ENCODE assay signal across 12 cellular contexts in the genomic region with DNA sequence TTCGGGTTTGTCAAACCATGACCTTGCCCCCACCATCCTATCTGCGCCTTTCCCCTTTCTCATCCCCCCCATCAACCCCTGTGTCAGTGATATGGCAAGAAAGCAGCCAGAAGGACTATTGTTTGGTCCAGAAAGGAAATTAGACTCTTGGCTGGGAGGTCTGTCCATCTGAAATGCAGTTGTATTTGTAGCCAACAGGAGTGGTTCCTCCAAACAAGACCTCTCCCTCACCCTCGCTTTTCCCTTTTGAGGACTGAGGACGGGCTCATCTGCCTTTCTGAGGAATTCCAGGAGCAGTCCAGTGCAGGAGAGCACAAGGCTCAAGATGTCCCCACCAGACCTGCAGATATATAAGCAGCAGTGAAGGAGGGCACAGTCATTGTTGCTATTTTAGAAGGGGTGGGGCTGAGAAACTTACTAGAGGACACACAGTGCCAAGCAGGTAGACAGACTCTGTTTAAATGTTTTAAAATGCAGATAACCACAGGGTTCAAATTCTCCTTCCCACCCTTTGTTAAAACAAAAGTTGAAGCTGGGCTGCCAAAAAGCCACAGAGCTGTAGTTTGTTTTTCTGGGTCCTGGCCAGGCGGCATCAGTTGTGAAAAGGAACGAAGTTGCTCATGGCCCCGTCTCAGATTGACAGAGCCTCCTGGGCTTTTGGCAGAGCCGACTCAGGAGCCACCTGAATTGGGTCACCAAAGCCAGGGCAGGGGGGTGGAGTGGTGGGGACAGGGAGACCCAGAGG. TPM values are rescaled to one million over a fixed set of nuclear protein-coding genes. Genes with fewer than 3 reads are reported as not detected.
DNase-seq lines count a peak whose midpoint lies in the region; ATAC-seq and TF ChIP-seq lines count a peak whose summit lies in the region.
"Had no signal": no experiment of that assay in that cellular context is flagged by ENCODE, and none has a peak within 500 bp of the region (broad histone marks: within the 10 kb centered on the region; RNA-seq: fewer than 3 reads in every experiment).

No MANE protein-coding gene starts in this region.

- no peak overlapping the region for H3K4me3 Mint-ChIP-seq in activated naive CD4-positive, alpha-beta T cell treated with anti-CD3 and anti-CD28 coated beads, Interleukin-2, amount 50 U/mL, for 24 hours
- no peak overlapping the region for H3K4me3 Mint-ChIP-seq in activated naive CD4-positive, alpha-beta T cell treated with anti-CD3 and anti-CD28 coated beads for 36 hours
- H3K4me3 Mint-ChIP-seq in nephron = peak overlapping the region in 1 of 3 experiments; percentile 42
- H3K4me3 Mint-ChIP-seq in activated T-helper 2 cell treated with anti-CD3 and anti-CD28 coated beads, Interferon-gamma antibody, Interleukin-2, Interleukin-4, amounts not matched to agents 10 μg/mL and 5 μg/mL and 100 μg/mL, durations not matched to agents 14 hours and 24 hours and 36 hours (ENCODE audit: low read depth) = no peak overlapping the region

- no peak for TF ChIP-seq POLR2A in esophagus squamous epithelium (IDR thresholded peaks at IDR 0.05)
- TF ChIP-seq POLR2A in transverse colon (IDR thresholded peaks at IDR 0.05) = no peak

- peaks cover 15% of the 10 kb centered on the region for H3K36me3 Mint-ChIP-seq in activated naive CD4-positive, alpha-beta T cell treated with anti-CD3 and anti-CD28 coated beads, Interleukin-2, amount 50 U/mL, for 24 hours
- H3K36me3 Mint-ChIP-seq in activated naive CD4-positive, alpha-beta T cell treated with anti-CD3 and anti-CD28 coated beads for 36 hours (ENCODE audit: low read depth) = peaks cover 14% of the 10 kb centered on the region
- peaks cover 50% of the 10 kb centered on the region for H3K36me3 Mint-ChIP-seq in nephron (ENCODE audit: low read depth)
- peaks cover 37% of the 10 kb centered on the region for H3K36me3 Mint-ChIP-seq in activated T-helper 2 cell treated with anti-CD3 and anti-CD28 coated beads, Interferon-gamma antibody, Interleukin-2, Interleukin-4, amounts not matched to agents 10 μg/mL and 5 μg/mL and 100 μg/mL, durations not matched to agents 14 hours and 24 hours and 36 hours (ENCODE audit: low read depth)

- WGBS in esophagus squamous epithelium, 2 donors = 46 to 53% methylated on average over 6 to 8 of the region's 8 CpGs
- 69 to 94% methylated on average over 3 to 8 of the region's 8 CpGs for WGBS in transverse colon (ENCODE audit: low coverage in 1 of 2), 2 donors

- H3K9me3 Mint-ChIP-seq in activated naive CD4-positive, alpha-beta T cell treated with anti-CD3 and anti-CD28 coated beads, Interleukin-2, amount 50 U/mL, for 24 hours = no peaks in the 10 kb centered on the region
- H3K9me3 Mint-ChIP-seq in activated naive CD4-positive, alpha-beta T cell treated with anti-CD3 and anti-CD28 coated beads for 36 hours = no peaks in the 10 kb centered on the region
- H3K9me3 Mint-ChIP-seq in nephron = no peaks in the 10 kb centered on the region
- H3K9me3 Mint-ChIP-seq in activated T-helper 2 cell treated with anti-CD3 and anti-CD28 coated beads, Interferon-gamma antibody, Interleukin-2, Interleukin-4, amounts not matched to agents 10 μg/mL and 5 μg/mL and 100 μg/mL, durations not matched to agents 14 hours and 24 hours and 36 hours = peaks cover 3% of the 10 kb centered on the region

- peaks cover 64% of the 10 kb centered on the region for H3K4me1 Mint-ChIP-seq in activated naive CD4-positive, alpha-beta T cell treated with anti-CD3 and anti-CD28 coated beads, Interleukin-2, amount 50 U/mL, for 24 hours
- H3K4me1 Mint-ChIP-seq in activated naive CD4-positive, alpha-beta T cell treated with anti-CD3 and anti-CD28 coated beads for 36 hours (ENCODE audit: low read depth) = peaks cover 53% of the 10 kb centered on the region
- H3K4me1 Mint-ChIP-seq in nephron = peaks cover 68% of the 10 kb centered on the region
- H3K4me1 Mint-ChIP-seq in activated T-helper 2 cell treated with anti-CD3 and anti-CD28 coated beads, Interferon-gamma antibody, Interleukin-2, Interleukin-4, amounts not matched to agents 10 μg/mL and 5 μg/mL and 100 μg/mL, durations not matched to agents 14 hours and 24 hours and 36 hours (ENCODE audit: low read depth) = peaks cover 40% of the 10 kb centered on the region

- H3K4me1 ChIP-seq in esophagus squamous epithelium = peaks cover 24 to 88% (median 61%) of the 10 kb centered on the region in 3 donors
- H3K4me1 ChIP-seq in transverse colon = peaks cover 47 to 72% (median 52%) of the 10 kb centered on the region in 4 donors

- H3K27ac Mint-ChIP-seq in activated naive CD4-positive, alpha-beta T cell treated with anti-CD3 and anti-CD28 coated beads, Interleukin-2, amount 50 U/mL, for 24 hours = peak overlapping the region; percentile 27
- no peak overlapping the region for H3K27ac Mint-ChIP-seq in activated naive CD4-positive, alpha-beta T cell treated with anti-CD3 and anti-CD28 coated beads for 36 hours
- peak overlapping the region; percentile 31 to 97 (median 83) for H3K27ac Mint-ChIP-seq in nephron
- H3K27ac Mint-ChIP-seq in activated T-helper 2 cell treated with anti-CD3 and anti-CD28 coated beads, Interferon-gamma antibody, Interleukin-2, Interleukin-4, amounts not matched to agents 10 μg/mL and 5 μg/mL and 100 μg/mL, durations not matched to agents 14 hours and 24 hours and 36 hours = no peak overlapping the region

- H3K9me3 ChIP-seq in esophagus squamous epithelium (no peaks in the 10 kb centered on the region), transverse colon (no peaks in the 10 kb centered on the region)

- intact Hi-C loops in activated naive CD4-positive, alpha-beta T cell treated with anti-CD3 and anti-CD28 coated beads for 36 hours (cut with micrococcal nuclease) = no loop called here
- intact Hi-C loops in esophagus squamous epithelium (cut with DNase I) = loop anchor here (10.0 kb wide), 1 partner anchor 45 kb away; no protein-coding TSS in a partner anchor
- intact Hi-C loops in transverse colon (cut with DNase I; ENCODE audit: low total_unique reads) = no loop called here
- intact Hi-C loops in activated T-helper 2 cell treated with anti-CD3 and anti-CD28 coated beads, Interferon-gamma antibody, Interleukin-2, Interleukin-4, amounts not matched to agents 10 μg/mL and 5 μg/mL and 100 μg/mL, durations not matched to agents 14 hours and 24 hours and 36 hours (cut with micrococcal nuclease) = no loop called here

- in situ Hi-C loops in transverse colon (cut with MboI; ENCODE audit: low pct_ligation_motif_present in 1 of 4, low pct_unique_long_range_greater_than_20kb in 1 of 4, low sequenced_read_pairs in 3 of 4) = no loop called here

- H3K27me3 Mint-ChIP-seq in activated naive CD4-positive, alpha-beta T cell treated with anti-CD3 and anti-CD28 coated beads, Interleukin-2, amount 50 U/mL, for 24 hours = no peaks in the 10 kb centered on the region
- H3K27me3 Mint-ChIP-seq in activated naive CD4-positive, alpha-beta T cell treated with anti-CD3 and anti-CD28 coated beads for 36 hours (ENCODE audit: low read depth) = no peaks in the 10 kb centered on the region
- H3K27me3 Mint-ChIP-seq in nephron (ENCODE audit: low read depth) = peaks cover 3% of the 10 kb centered on the region
- H3K27me3 Mint-ChIP-seq in activated T-helper 2 cell treated with anti-CD3 and anti-CD28 coated beads, Interferon-gamma antibody, Interleukin-2, Interleukin-4, amounts not matched to agents 10 μg/mL and 5 μg/mL and 100 μg/mL, durations not matched to agents 14 hours and 24 hours and 36 hours (ENCODE audit: low read depth) = no peaks in the 10 kb centered on the region

- TF ChIP-seq CTCF in esophagus squamous epithelium (IDR thresholded peaks at IDR 0.05) (no peak), nephron (IDR thresholded peaks at IDR 0.05; ENCODE audit: unreplicated experiment in 3 of 3) (no peak), transverse colon (IDR thresholded peaks at IDR 0.05) (no peak)

- H3K27me3 ChIP-seq in esophagus squamous epithelium (no peaks in the 10 kb centered on the region), transverse colon (no peaks in the 10 kb centered on the region)

- H3K4me3 ChIP-seq in esophagus squamous epithelium = no peak overlapping the region
- no peak overlapping the region for H3K4me3 ChIP-seq in transverse colon

- no peak for ATAC-seq in GM19452 (IDR thresholded peaks at IDR 0.05; ENCODE audit: unreplicated experiment)

- no peak for TF ChIP-seq EP300 in transverse colon (IDR thresholded peaks at IDR 0.05; ENCODE audit: low read depth)

- H3K36me3 ChIP-seq in esophagus squamous epithelium (peaks cover 0 to 67% (median 5%) of the 10 kb centered on the region in 3 donors), transverse colon (peaks cover 0 to 18% (median 6%) of the 10 kb centered on the region in 4 donors)

- CTCF ChIA-PET in activated naive CD4-positive, alpha-beta T cell treated with anti-CD3 and anti-CD28 coated beads for 36 hours (lab: Charles Lee) = no interaction called here

- DNase-seq in activated naive CD4-positive, alpha-beta T cell treated with anti-CD3 and anti-CD28 coated beads for 36 hours = no peak
- DNase-seq in esophagus squamous epithelium (lab: John Stamatoyannopoulos, UW) (no peak), transverse colon (no peak), putamen (ENCODE audit: low spot score) (no peak)
- DNase-seq in activated T-helper 2 cell treated with anti-CD3 and anti-CD28 coated beads, Interferon-gamma antibody, Interleukin-2, Interleukin-4, amounts not matched to agents 10 μg/mL and 5 μg/mL and 100 μg/mL, durations not matched to agents 14 hours and 24 hours and 36 hours (ENCODE audit: low spot score) = no peak
- DNase-seq: DMS79; effector memory CD4-positive, alpha-beta T cell; NCI-H2081 had no signal

- H3K27ac ChIP-seq in esophagus squamous epithelium = peak overlapping the region; percentile 57 to 79 (median 74)
- H3K27ac ChIP-seq in transverse colon = peak overlapping the region; percentile 58 to 84 (median 74)

RNA-seq across cellular contexts. Expression of gene CYP17A1, which starts 37.4 kb away (rescaled TPM):
- not detected for total RNA-seq in activated naive CD4-positive, alpha-beta T cell treated with anti-CD3 and anti-CD28 coated beads for 36 hours
- total RNA-seq in esophagus squamous epithelium (not detected), transverse colon (10 to 100 TPM in 1 of 4 donors, not detected in 3; 13.3 TPM)
- total RNA-seq in activated T-helper 2 cell treated with anti-CD3 and anti-CD28 coated beads, Interferon-gamma antibody, Interleukin-2, Interleukin-4, amounts not matched to agents 10 μg/mL and 5 μg/mL and 100 μg/mL, durations not matched to agents 14 hours and 24 hours and 36 hours = not detected in 2 replicates
- total RNA-seq: A673 had no signal

RNA-seq across cellular contexts. Expression of gene BORCS7, which starts 54.2 kb away (rescaled TPM):
- total RNA-seq in activated naive CD4-positive, alpha-beta T cell treated with anti-CD3 and anti-CD28 coated beads for 36 hours = 1 to 10 TPM; 5.6 to 5.8 TPM
- total RNA-seq in esophagus squamous epithelium (10 to 100 TPM; 10.9 to 36.6 (median 19.7) TPM), transverse colon (10 to 100 TPM in 3 of 4 donors, 1 to 10 TPM in 1; 4.1 to 39.4 (median 32.5) TPM)
- total RNA-seq in activated T-helper 2 cell treated with anti-CD3 and anti-CD28 coated beads, Interferon-gamma antibody, Interleukin-2, Interleukin-4, amounts not matched to agents 10 μg/mL and 5 μg/mL and 100 μg/mL, durations not matched to agents 14 hours and 24 hours and 36 hours = 10.4 and 10.7 TPM in 2 replicates

RNA-seq across cellular contexts. Expression of gene WBP1L, which starts 56.1 kb away (rescaled TPM):
- total RNA-seq in activated naive CD4-positive, alpha-beta T cell treated with anti-CD3 and anti-CD28 coated beads for 36 hours = 10 to 100 TPM; 10.5 to 11.8 TPM
- total RNA-seq in esophagus squamous epithelium (10 to 100 TPM; 40.6 to 61.4 (median 49.1) TPM), transverse colon (100 to 1,000 TPM in 2 of 4 donors, 10 to 100 TPM in 2; 68.9 to 168 (median 129) TPM)
- 18.0 and 19.9 TPM in 2 replicates for total RNA-seq in activated T-helper 2 cell treated with anti-CD3 and anti-CD28 coated beads, Interferon-gamma antibody, Interleukin-2, Interleukin-4, amounts not matched to agents 10 μg/mL and 5 μg/mL and 100 μg/mL, durations not matched to agents 14 hours and 24 hours and 36 hours

Comparison
In these comparisons a context has a peak if more than half of its experiments do, and no peak if none do; other contexts are left out.
1. H3K27ac Mint-ChIP-seq: peak in activated naive CD4-positive, alpha-beta T cell treated with anti-CD3 and anti-CD28 coated beads, Interleukin-2, amount 50 U/mL, for 24 hours (single experiment) and nephron (3 of 3); none in activated naive CD4-positive, alpha-beta T cell treated with anti-CD3 and anti-CD28 coated beads for 36 hours (single experiment) and activated T-helper 2 cell treated with anti-CD3 and anti-CD28 coated beads, Interferon-gamma antibody, Interleukin-2, Interleukin-4, amounts not matched to agents 10 μg/mL and 5 μg/mL and 100 μg/mL, durations not matched to agents 14 hours and 24 hours and 36 hours (single experiment).